In the genomic region with DNA sequence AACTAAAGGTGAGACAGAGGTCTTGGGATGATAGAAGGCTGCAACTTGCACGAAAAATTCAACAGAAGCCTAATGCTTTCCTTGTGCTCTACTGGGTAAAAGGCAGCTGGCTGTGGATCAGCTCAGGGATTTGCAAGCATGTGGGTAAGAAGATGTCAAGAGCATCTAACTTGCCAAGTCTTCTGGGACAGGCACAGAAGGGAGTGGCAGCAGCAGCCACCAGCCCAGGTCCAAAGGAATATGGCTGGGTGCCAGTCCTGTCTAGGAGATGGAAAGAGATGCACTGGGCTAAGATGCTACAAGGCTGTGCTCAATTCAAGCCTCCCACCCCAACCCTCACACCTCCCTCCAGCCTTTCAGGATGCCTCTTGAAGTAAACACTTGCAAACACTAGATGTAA, we compare ENCODE assay signal across 15 cellular contexts.
"Had no signal": no experiment of that assay in that cellular context is flagged by ENCODE, and none has a peak within 500 bp of the region (broad histone marks: within the 10 kb centered on the region; RNA-seq: fewer than 3 reads in every experiment).

No MANE protein-coding gene starts in this region.

- H3K27me3 ChIP-seq: brain microvascular endothelial cell had no signal

- ATAC-seq: naive thymus-derived CD8-positive, alpha-beta T cell; sciatic nerve had no signal

- H3K36me3 ChIP-seq: brain microvascular endothelial cell, WERI-Rb-1 had no signal

- DNase-seq: activated CD4-positive, alpha-beta T cell treated with anti-CD3 and anti-CD28 coated beads for 1 hour; activated CD8-positive, alpha-beta memory T cell treated with anti-CD3 and anti-CD28 coated beads for 24 hours; activated CD8-positive, alpha-beta memory T cell treated with anti-CD3 and anti-CD28 coated beads, Interleukin-2, amount 50 U/mL, for 48 hours; activated effector memory CD4-positive, alpha-beta T cell treated with Interleukin-2 at 50 U/mL for 16 hours; activated naive CD4-positive, alpha-beta T cell treated with anti-CD3 and anti-CD28 coated beads, Interleukin-2, amount 10 ng/mL, durations not matched to agents 7 days and 5 days; activated T-cell treated with anti-CD3 and anti-CD28 coated beads, Interleukin-2, amount 50 U/mL, for 48 hours; aorta; brain microvascular endothelial cell; erythroblast; naive thymus-derived CD8-positive, alpha-beta T cell; stimulated activated CD4-positive, alpha-beta T cell treated with anti-CD3 and anti-CD28 coated beads, Interleukin-1b, Interleukin-23, amount 100 ng/mL, for 48 hours; trophoblast cell; WERI-Rb-1 had no signal

- H3K4me3 ChIP-seq: coronary artery had no signal

- H3K27ac ChIP-seq: brain microvascular endothelial cell, coronary artery, WERI-Rb-1 had no signal
